ENCODE assay signal across 8 cellular contexts in the genomic region with DNA sequence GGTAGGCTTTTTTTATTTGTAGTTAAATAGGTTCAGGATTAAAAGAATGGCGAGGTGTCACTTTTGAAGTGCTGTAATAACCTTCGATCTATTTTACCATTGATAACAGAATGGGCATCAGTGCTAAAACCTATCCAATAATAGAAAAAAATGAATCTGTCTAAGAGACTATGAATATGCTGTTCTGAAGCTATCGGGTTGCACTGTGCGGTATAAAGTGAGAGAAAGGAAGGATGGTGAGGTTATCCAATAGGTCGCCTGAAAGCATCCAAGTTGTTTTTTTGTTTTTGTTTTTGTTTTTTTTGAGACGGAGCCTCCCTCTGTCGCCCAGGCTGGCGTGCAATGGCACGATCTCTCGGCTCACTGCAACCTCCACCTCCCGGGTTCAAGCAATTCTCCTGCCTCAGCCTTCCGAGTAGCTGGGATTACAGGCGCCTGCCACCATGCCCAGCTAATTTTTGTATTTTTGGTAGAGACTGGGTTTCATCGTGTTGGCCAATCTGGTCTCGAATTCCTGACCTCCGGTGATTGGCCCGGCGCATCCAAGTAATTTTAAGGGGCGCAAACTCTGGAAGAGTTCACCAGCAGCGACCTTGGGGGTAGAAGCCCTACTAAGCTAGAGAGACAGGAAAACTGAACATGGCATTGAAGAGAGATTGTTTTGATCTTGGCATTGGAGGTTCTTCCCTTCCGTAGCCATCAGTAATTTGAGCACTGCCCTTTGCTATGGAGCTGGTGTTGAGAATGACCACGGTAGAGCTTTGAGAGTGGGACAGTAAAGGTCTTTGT. TPM values are rescaled to one million over a fixed set of nuclear protein-coding genes. Genes with fewer than 3 reads are reported as not detected.
DNase-seq lines count a peak whose midpoint lies in the region; ATAC-seq, FAIRE-seq and TF ChIP-seq lines count a peak whose summit lies in the region.

No MANE protein-coding gene starts in this region.

- peak; percentile 50 to 57 for DNase-seq in HL-60 (ENCODE audit: low read depth in 1 of 2, low spot score in 1 of 2)
- peak; percentile 77 for DNase-seq in OCI-LY7 (ENCODE audit: low spot score)
- DNase-seq in breast epithelium (ENCODE audit: low spot score in 2 of 2): no peak
- DNase-seq in keratinocyte (ENCODE audit: low read depth, low spot score): no peak
- DNase-seq in stimulated activated CD8-positive, alpha-beta memory T cell treated with anti-CD3 and anti-CD28 coated beads, Interleukin-4, amount 100 ng/mL, for 48 hours: peak; percentile 43

- no peaks in the 10 kb centered on the region for H3K9me1 ChIP-seq in keratinocyte (ENCODE audit: control insufficient read depth, extremely low read depth, insufficient read depth, low read length)

- H3K27me3 ChIP-seq in HL-60 (ENCODE audit: insufficient read depth, poor library complexity, severe bottlenecking) (no peaks in the 10 kb centered on the region), breast epithelium (no peaks in the 10 kb centered on the region), keratinocyte (ENCODE audit: control insufficient read depth, extremely low read depth, insufficient read depth, low read length) (no peaks in the 10 kb centered on the region)

- H3K79me2 ChIP-seq in OCI-LY7 (ENCODE audit: insufficient read depth, low read depth, low read length) (no peaks in the 10 kb centered on the region), keratinocyte (ENCODE audit: control insufficient read depth, insufficient read depth, low read length) (no peaks in the 10 kb centered on the region)

- H3K4me2 ChIP-seq in OCI-LY7 (ENCODE audit: low read length) (peak overlapping the region; percentile 86), keratinocyte (ENCODE audit: control insufficient read depth, extremely low read depth, insufficient read depth, low read depth, low read length) (peak overlapping the region; percentile 73)

- H3K9me3 ChIP-seq in ES-I3 (ENCODE audit: control insufficient read depth, insufficient read depth, low read length) (no peaks in the 10 kb centered on the region), OCI-LY7 (ENCODE audit: low read length) (peaks cover 9% of the 10 kb centered on the region; the same call in 1 of the 2 replicates), breast epithelium (no peaks in the 10 kb centered on the region), keratinocyte (ENCODE audit: control insufficient read depth, low read depth, low read length) (no peaks in the 10 kb centered on the region)

- H2AFZ ChIP-seq in OCI-LY7 (ENCODE audit: low read length) (peak overlapping the region; percentile 85), keratinocyte (ENCODE audit: control insufficient read depth, low read length) (peak overlapping the region; percentile 97)

- no peak for ATAC-seq in GM19455 (IDR thresholded peaks at IDR 0.05; ENCODE audit: unreplicated experiment)

- H3K36me3 ChIP-seq in ES-I3 (ENCODE audit: insufficient read depth, low read length) (no peaks in the 10 kb centered on the region), OCI-LY7 (ENCODE audit: insufficient read depth, low read length) (no peaks in the 10 kb centered on the region), breast epithelium (no peaks in the 10 kb centered on the region), keratinocyte (ENCODE audit: control insufficient read depth in 2 of 2, extremely low read depth in 1 of 2, insufficient read depth in 2 of 2, low read length in 2 of 2) (no peaks in the 10 kb centered on the region)

- no peak for TF ChIP-seq POLR2A in breast epithelium (IDR thresholded peaks at IDR 0.05)

- no peaks in the 10 kb centered on the region for H3K9me2 ChIP-seq in OCI-LY7 (ENCODE audit: insufficient read depth, low read length)

- CTCF ChIA-PET in OCI-LY7 (lab: Charles Lee; ENCODE audit: unreplicated experiment): interaction anchor here (0.9 to 2.8 kb wide), 7 partner anchors 8 to 299 kb away, joined by 3 to 10 read pairs (median 3); partner anchors contain the start of gene MDM4

- H3K27ac ChIP-seq in HL-60 (replicated peaks) (peak overlapping the region; percentile 74), OCI-LY7 (ENCODE audit: low read depth, low read length, poor library complexity, severe bottlenecking) (peak overlapping the region; percentile 96), breast epithelium (peak overlapping the region; percentile 85 to 91), keratinocyte (ENCODE audit: control insufficient read depth, insufficient read depth, low read length) (peak overlapping the region; percentile 80)

- H3K4me3 ChIP-seq in HL-60 (replicated peaks; ENCODE audit: insufficient read depth, low read length) (peak overlapping the region; percentile 51), OCI-LY7 (ENCODE audit: low read depth, low read length, poor library complexity, severe bottlenecking) (peak overlapping the region; percentile 72), breast epithelium (peak overlapping the region; percentile 50 to 66 (median 62)), keratinocyte (ENCODE audit: control insufficient read depth in 2 of 3, extremely low read depth in 1 of 3, insufficient read depth in 2 of 3, low read depth in 1 of 3, low read length in 3 of 3) (peak overlapping the region; percentile 35 to 78 (median 70))

- dilution Hi-C loops in keratinocyte (cut with MboI; ENCODE audit: extremely low pct_ligation_motif_present, low sequenced_read_pairs): no loop called here

- H3K9ac ChIP-seq in ES-I3 (ENCODE audit: low read depth, low read length) (peak overlapping the region; percentile 99), keratinocyte (ENCODE audit: control insufficient read depth, extremely low read depth, insufficient read depth, low read length) (peak overlapping the region; percentile 75)

- FAIRE-seq in A204.1 (lab: Jason Lieb, UNC) (peak; percentile 21), keratinocyte (lab: Jason Lieb, UNC) (no peak)

- POLR2A ChIA-PET in OCI-LY7 (lab: Charles Lee): interaction anchor here (0.6 to 5.2 kb wide), 14 partner anchors 8 to 296 kb away, joined by 3 to 78 read pairs (median 8); partner anchors contain the start of genes MDM4 and PIK3C2B

- H4K20me1 ChIP-seq in OCI-LY7 (ENCODE audit: insufficient read depth, low read length) (no peaks in the 10 kb centered on the region), keratinocyte (ENCODE audit: control insufficient read depth, extremely low read depth, insufficient read depth, low read length) (no peaks in the 10 kb centered on the region)

- H3K4me1 ChIP-seq in ES-I3 (ENCODE audit: insufficient read depth, low read length) (peaks cover 4% of the 10 kb centered on the region; the same call in 1 of the 2 replicates), OCI-LY7 (ENCODE audit: insufficient read depth, low read length, poor library complexity, severe bottlenecking) (peaks cover 71% of the 10 kb centered on the region), breast epithelium (no peaks in the 10 kb centered on the region), keratinocyte (ENCODE audit: control insufficient read depth, extremely low read depth, insufficient read depth, low read length) (peaks cover 8% of the 10 kb centered on the region)

- intact Hi-C loops in OCI-LY7 (cut with micrococcal nuclease; ENCODE audit: unreplicated experiment): loop anchor here (2.0 to 10.0 kb wide), 4 partner anchors 13 to 255 kb away; partner anchors contain the start of gene PPP1R15B
- intact Hi-C loops in breast epithelium (cut with DNase I; ENCODE audit: low total_unique reads): loop anchor here (10.0 kb wide), 1 partner anchor 1923 kb away; no protein-coding TSS in a partner anchor

- BruUV-seq in OCI-LY7 (replicated peaks; lab: Mats Ljungman, UMichigan): TSS peak; percentile 98

- TF ChIP-seq CTCF in HL-60 (IDR thresholded peaks at IDR 0.05; ENCODE audit: insufficient read depth, low read length): no peak
- no peak for TF ChIP-seq CTCF in OCI-LY7 (conservative IDR thresholded peaks at IDR 0.05; ENCODE audit: low read length)
- no peak for TF ChIP-seq CTCF in breast epithelium (IDR thresholded peaks at IDR 0.05)
- TF ChIP-seq CTCF in keratinocyte (optimal IDR thresholded peaks at IDR 0.05 in 1 of 3, IDR thresholded peaks at IDR 0.05 in 1 of 3, conservative IDR thresholded peaks at IDR 0.05 in 1 of 3; ENCODE audit: extremely low read depth in 1 of 3, insufficient read depth in 2 of 3, low read length in 3 of 3): no peak

RNA-seq across cellular contexts. Expression of gene MDM4, which starts 8.7 kb away (rescaled TPM):
- 102 and 120 TPM in 2 replicates for total RNA-seq in OCI-LY7 (2014; rRNA removed; shearing (Covaris generic))
- total RNA-seq in OCI-LY7 (2022) (282 and 343 TPM in 2 replicates), breast epithelium (100 to 1,000 TPM in 2 of 3 donors, 10 to 100 TPM in 1; 63.5 to 128 (median 103) TPM)
- 6.8 to 17.8 TPM (median 8.6 TPM) in 3 replicates for polyA plus RNA-seq in keratinocyte
- 36.9 TPM for polyA plus RNA-seq in keratinocyte (2011; ENCODE audit: low read depth)
- polyA plus RNA-seq in keratinocyte (2011; cell fraction: cytosol; rRNA removed): 1.9 and 3.5 TPM in 2 replicates
- polyA plus RNA-seq in keratinocyte (2011; cell fraction: nucleus; rRNA removed): 26.4 and 30.8 TPM in 2 replicates
- polyA plus RNA-seq in keratinocyte (2012; ENCODE audit: low replicate concordance): 4.5 and 12.7 TPM in 2 replicates
- polyA minus RNA-seq in keratinocyte: 20.8 to 68.3 TPM (median 32.4 TPM) in 3 replicates
- 4.8 TPM for polyA minus RNA-seq in keratinocyte (2011; cell fraction: cytosol; rRNA and poly(A)+ RNA removed)
- 43.8 and 78.3 TPM in 2 replicates for polyA minus RNA-seq in keratinocyte (2011; cell fraction: nucleus; rRNA and poly(A)+ RNA removed)

RNA-seq across cellular contexts. Expression of gene PIK3C2B, which starts 12.9 kb away (rescaled TPM):
- total RNA-seq in OCI-LY7 (2014; rRNA removed; shearing (Covaris generic)): 11.9 and 12.5 TPM in 2 replicates
- 36.3 and 43.9 TPM in 2 replicates for total RNA-seq in OCI-LY7 (2022)
- 10 to 100 TPM; 17.6 to 31.5 (median 24.9) TPM for total RNA-seq in breast epithelium
- polyA plus RNA-seq in keratinocyte: 5.4 to 11.2 TPM (median 6.3 TPM) in 3 replicates
- polyA plus RNA-seq in keratinocyte (2011; ENCODE audit: low read depth): 7.3 TPM
- polyA plus RNA-seq in keratinocyte (2011; cell fraction: cytosol; rRNA removed): 4.2 and 5.1 TPM in 2 replicates
- polyA plus RNA-seq in keratinocyte (2011; cell fraction: nucleus; rRNA removed): 15.4 and 17.4 TPM in 2 replicates
- 4.6 and 8.5 TPM in 2 replicates for polyA plus RNA-seq in keratinocyte (2012; ENCODE audit: low replicate concordance)
- 15.1 to 30.8 TPM (median 26.3 TPM) in 3 replicates for polyA minus RNA-seq in keratinocyte
- polyA minus RNA-seq in keratinocyte (2011; cell fraction: cytosol; rRNA and poly(A)+ RNA removed): 23.6 TPM
- 21.5 and 25.7 TPM in 2 replicates for polyA minus RNA-seq in keratinocyte (2011; cell fraction: nucleus; rRNA and poly(A)+ RNA removed)

Comparison
In these comparisons a context has a peak if more than half of its experiments do, and no peak if none do; other contexts are left out.
1. DNase-seq: peak in HL-60 (2 of 2), OCI-LY7 (single experiment) and stimulated activated CD8-positive, alpha-beta memory T cell treated with anti-CD3 and anti-CD28 coated beads, Interleukin-4, amount 100 ng/mL, for 48 hours (single experiment); none in breast epithelium (0 of 2) and keratinocyte (single experiment).
2. Peak in every context shown above with its lines, with median percentiles within 50 percentile points of each other: H3K27ac ChIP-seq and H3K4me3 ChIP-seq.